In genomic region chr3:42094128-42094527, GRCh38 we compare ENCODE assay signal across 8 cellular contexts. TPM values are rescaled to one million over a fixed set of nuclear protein-coding genes. Genes with fewer than 3 reads are reported as not detected.
DNase-seq lines count a peak whose midpoint lies in the region; ATAC-seq and TF ChIP-seq lines count a peak whose summit lies in the region.

No MANE protein-coding gene starts in this region.

- no peak overlapping the region for H3K27ac Mint-ChIP-seq in Calu3 (ENCODE audit: unreplicated experiment)

- no TSS peak for BruUV-seq in Calu3 (replicated peaks; lab: Mats Ljungman, UMichigan)

- H3K4me1 Mint-ChIP-seq in Calu3 (ENCODE audit: low read depth, unreplicated experiment) = peaks cover 23% of the 10 kb centered on the region

- no peaks in the 10 kb centered on the region for H3K9me3 Mint-ChIP-seq in Calu3 (ENCODE audit: low read depth, unreplicated experiment)

- DNase-seq in GM12865 (ENCODE audit: low read depth) (peak; percentile 83), Calu3 (no peak), head of caudate nucleus (no peak), NCI-H1092 treated with DMSO at 0.1 percent for 48 hours (lab: John Stamatoyannopoulos, UW) (no peak), kidney glomerular epithelial cell (lab: John Stamatoyannopoulos, UW) (no peak)

- CTCF ChIA-PET in Calu3 (lab: Charles Lee) = no interaction called here

- intact Hi-C loops in Calu3 (cut with micrococcal nuclease; ENCODE audit: unreplicated experiment) (no loop called here), head of caudate nucleus (cut with DNase I) (no loop called here)

- H3K4me3 ChIP-seq in GM12865 (ENCODE audit: low read depth, low read length) = no peak overlapping the region

- no peaks in the 10 kb centered on the region for H3K36me3 Mint-ChIP-seq in Calu3 (ENCODE audit: insufficient read depth, unreplicated experiment)

- no peak overlapping the region for H3K4me3 Mint-ChIP-seq in Calu3 (ENCODE audit: low read depth, unreplicated experiment)

- ATAC-seq in GM19455 (IDR thresholded peaks at IDR 0.05; ENCODE audit: unreplicated experiment) (peak; percentile 81), HG03066 (IDR thresholded peaks at IDR 0.05; ENCODE audit: low read depth, unreplicated experiment) (peak; percentile 79), esophagus mucosa (peak; percentile 65)

- no peaks in the 10 kb centered on the region for H3K27me3 Mint-ChIP-seq in Calu3 (ENCODE audit: unreplicated experiment)

- TF ChIP-seq CTCF in GM12865 (IDR thresholded peaks at IDR 0.05; ENCODE audit: insufficient read depth, low read depth, low read length, missing control alignments) = no peak
- TF ChIP-seq CTCF in Calu3 (IDR thresholded peaks at IDR 0.05; ENCODE audit: unreplicated experiment) = no peak

RNA-seq across cellular contexts. Expression of gene TRAK1, which starts 3.0 kb away (rescaled TPM):
- 21.2 TPM for total RNA-seq in esophagus mucosa
- total RNA-seq in Calu3 (2022) = 89.9 and 108 TPM in 2 replicates
